Comparison of ENCODE assay signal across 1 cellular context in genomic region chrX:19343462-19344206, GRCh38.
TF ChIP-seq lines count a peak whose summit lies in the region.

Gene PDHA1 (plus strand): TSS chrX:19343927. CDS start chrX:19344038, 111 bp downstream.

TF ChIP-seq in HepG2, 621 proteins besides CTCF, POLR2A, EP300 and RAD21 (continued from another document and continues in another):
- TF ChIP-seq AHDC1 (CRISPR knock-in tag; IDR thresholded peaks at IDR 0.05; ENCODE audit: borderline replicate concordance) (peak; percentile 37; the same call in 1 of the 2 replicates), TERF1 (CRISPR knock-in tag; IDR thresholded peaks at IDR 0.05) (no peak), ARID3A (IDR thresholded peaks at IDR 0.05; ENCODE audit: low read depth, low read length) (no peak), ZSCAN5A (CRISPR knock-in tag; IDR thresholded peaks at IDR 0.05; ENCODE audit: borderline replicate concordance) (no peak), ZNF550 (CRISPR knock-in tag; IDR thresholded peaks at IDR 0.05; ENCODE audit: borderline replicate concordance) (no peak), ZBTB21 (CRISPR knock-in tag; IDR thresholded peaks at IDR 0.05) (0 out of 2 replicates have a peak, but pooled peaks have one; percentile 37), HCFC1 (IDR thresholded peaks at IDR 0.05; ENCODE audit: low read depth, low read length) (peak; percentile 46), ZNF709 (CRISPR knock-in tag; IDR thresholded peaks at IDR 0.05) (no peak), SKI (IDR thresholded peaks at IDR 0.05; ENCODE audit: partially characterized antibody) (no peak), ZNF75D (CRISPR knock-in tag; IDR thresholded peaks at IDR 0.05; ENCODE audit: borderline replicate concordance) (no peak), CBX2 (IDR thresholded peaks at IDR 0.05; ENCODE audit: low read depth, low read length) (no peak), CBX2 (CRISPR knock-in tag; IDR thresholded peaks at IDR 0.05; ENCODE audit: low read depth) (no peak), TFDP2 (CRISPR knock-in tag; IDR thresholded peaks at IDR 0.05) (peak; percentile 72), ZC3H4 (CRISPR knock-in tag; IDR thresholded peaks at IDR 0.05; ENCODE audit: borderline replicate concordance) (no peak), PITX1 (CRISPR knock-in tag; IDR thresholded peaks at IDR 0.05) (no peak), ZMYM2 (CRISPR knock-in tag; IDR thresholded peaks at IDR 0.05) (no peak), KAT2B (IDR thresholded peaks at IDR 0.05; ENCODE audit: borderline replicate concordance, low read depth, low read length) (no peak), ZNF615 (CRISPR knock-in tag; IDR thresholded peaks at IDR 0.05; ENCODE audit: borderline replicate concordance) (no peak), FOXP4 (CRISPR knock-in tag; IDR thresholded peaks at IDR 0.05) (no peak), DMAP1 (CRISPR knock-in tag; IDR thresholded peaks at IDR 0.05) (peak; percentile 65; the same call in 1 of the 2 replicates)
- TF ChIP-seq, protein P1, sequence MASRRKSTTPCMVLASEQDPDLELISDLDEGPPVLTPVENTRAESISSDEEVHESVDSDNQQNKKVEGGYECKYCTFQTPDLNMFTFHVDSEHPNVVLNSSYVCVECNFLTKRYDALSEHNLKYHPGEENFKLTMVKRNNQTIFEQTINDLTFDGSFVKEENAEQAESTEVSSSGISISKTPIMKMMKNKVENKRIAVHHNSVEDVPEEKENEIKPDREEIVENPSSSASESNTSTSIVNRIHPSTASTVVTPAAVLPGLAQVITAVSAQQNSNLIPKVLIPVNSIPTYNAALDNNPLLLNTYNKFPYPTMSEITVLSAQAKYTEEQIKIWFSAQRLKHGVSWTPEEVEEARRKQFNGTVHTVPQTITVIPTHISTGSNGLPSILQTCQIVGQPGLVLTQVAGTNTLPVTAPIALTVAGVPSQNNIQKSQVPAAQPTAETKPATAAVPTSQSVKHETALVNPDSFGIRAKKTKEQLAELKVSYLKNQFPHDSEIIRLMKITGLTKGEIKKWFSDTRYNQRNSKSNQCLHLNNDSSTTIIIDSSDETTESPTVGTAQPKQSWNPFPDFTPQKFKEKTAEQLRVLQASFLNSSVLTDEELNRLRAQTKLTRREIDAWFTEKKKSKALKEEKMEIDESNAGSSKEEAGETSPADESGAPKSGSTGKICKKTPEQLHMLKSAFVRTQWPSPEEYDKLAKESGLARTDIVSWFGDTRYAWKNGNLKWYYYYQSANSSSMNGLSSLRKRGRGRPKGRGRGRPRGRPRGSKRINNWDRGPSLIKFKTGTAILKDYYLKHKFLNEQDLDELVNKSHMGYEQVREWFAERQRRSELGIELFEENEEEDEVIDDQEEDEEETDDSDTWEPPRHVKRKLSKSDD (CRISPR knock-in tag; IDR thresholded peaks at IDR 0.05; ENCODE audit: low read depth), result no peak; the same call in 1 of the 2 replicates
- TF ChIP-seq, protein P2, sequence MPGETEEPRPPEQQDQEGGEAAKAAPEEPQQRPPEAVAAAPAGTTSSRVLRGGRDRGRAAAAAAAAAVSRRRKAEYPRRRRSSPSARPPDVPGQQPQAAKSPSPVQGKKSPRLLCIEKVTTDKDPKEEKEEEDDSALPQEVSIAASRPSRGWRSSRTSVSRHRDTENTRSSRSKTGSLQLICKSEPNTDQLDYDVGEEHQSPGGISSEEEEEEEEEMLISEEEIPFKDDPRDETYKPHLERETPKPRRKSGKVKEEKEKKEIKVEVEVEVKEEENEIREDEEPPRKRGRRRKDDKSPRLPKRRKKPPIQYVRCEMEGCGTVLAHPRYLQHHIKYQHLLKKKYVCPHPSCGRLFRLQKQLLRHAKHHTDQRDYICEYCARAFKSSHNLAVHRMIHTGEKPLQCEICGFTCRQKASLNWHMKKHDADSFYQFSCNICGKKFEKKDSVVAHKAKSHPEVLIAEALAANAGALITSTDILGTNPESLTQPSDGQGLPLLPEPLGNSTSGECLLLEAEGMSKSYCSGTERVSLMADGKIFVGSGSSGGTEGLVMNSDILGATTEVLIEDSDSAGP (CRISPR knock-in tag; IDR thresholded peaks at IDR 0.05; ENCODE audit: borderline replicate concordance), result no peak
- TF ChIP-seq, protein P3, sequence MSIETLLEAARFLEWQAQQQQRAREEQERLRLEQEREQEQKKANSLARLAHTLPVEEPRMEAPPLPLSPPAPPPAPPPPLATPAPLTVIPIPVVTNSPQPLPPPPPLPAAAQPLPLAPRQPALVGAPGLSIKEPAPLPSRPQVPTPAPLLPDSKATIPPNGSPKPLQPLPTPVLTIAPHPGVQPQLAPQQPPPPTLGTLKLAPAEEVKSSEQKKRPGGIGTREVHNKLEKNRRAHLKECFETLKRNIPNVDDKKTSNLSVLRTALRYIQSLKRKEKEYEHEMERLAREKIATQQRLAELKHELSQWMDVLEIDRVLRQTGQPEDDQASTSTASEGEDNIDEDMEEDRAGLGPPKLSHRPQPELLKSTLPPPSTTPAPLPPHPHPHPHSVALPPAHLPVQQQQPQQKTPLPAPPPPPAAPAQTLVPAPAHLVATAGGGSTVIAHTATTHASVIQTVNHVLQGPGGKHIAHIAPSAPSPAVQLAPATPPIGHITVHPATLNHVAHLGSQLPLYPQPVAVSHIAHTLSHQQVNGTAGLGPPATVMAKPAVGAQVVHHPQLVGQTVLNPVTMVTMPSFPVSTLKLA (IDR thresholded peaks at IDR 0.05), result 0 out of 2 replicates have a peak, but pooled peaks have one; percentile 16
- TF ChIP-seq, protein P4, sequence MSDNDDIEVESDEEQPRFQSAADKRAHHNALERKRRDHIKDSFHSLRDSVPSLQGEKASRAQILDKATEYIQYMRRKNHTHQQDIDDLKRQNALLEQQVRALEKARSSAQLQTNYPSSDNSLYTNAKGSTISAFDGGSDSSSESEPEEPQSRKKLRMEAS (IDR thresholded peaks at IDR 0.05), result peak; percentile 54
- TF ChIP-seq, protein P5, sequence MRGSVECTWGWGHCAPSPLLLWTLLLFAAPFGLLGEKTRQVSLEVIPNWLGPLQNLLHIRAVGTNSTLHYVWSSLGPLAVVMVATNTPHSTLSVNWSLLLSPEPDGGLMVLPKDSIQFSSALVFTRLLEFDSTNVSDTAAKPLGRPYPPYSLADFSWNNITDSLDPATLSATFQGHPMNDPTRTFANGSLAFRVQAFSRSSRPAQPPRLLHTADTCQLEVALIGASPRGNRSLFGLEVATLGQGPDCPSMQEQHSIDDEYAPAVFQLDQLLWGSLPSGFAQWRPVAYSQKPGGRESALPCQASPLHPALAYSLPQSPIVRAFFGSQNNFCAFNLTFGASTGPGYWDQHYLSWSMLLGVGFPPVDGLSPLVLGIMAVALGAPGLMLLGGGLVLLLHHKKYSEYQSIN (CRISPR knock-in tag; IDR thresholded peaks at IDR 0.05; ENCODE audit: borderline replicate concordance), result no peak
- TF ChIP-seq, protein P6, sequence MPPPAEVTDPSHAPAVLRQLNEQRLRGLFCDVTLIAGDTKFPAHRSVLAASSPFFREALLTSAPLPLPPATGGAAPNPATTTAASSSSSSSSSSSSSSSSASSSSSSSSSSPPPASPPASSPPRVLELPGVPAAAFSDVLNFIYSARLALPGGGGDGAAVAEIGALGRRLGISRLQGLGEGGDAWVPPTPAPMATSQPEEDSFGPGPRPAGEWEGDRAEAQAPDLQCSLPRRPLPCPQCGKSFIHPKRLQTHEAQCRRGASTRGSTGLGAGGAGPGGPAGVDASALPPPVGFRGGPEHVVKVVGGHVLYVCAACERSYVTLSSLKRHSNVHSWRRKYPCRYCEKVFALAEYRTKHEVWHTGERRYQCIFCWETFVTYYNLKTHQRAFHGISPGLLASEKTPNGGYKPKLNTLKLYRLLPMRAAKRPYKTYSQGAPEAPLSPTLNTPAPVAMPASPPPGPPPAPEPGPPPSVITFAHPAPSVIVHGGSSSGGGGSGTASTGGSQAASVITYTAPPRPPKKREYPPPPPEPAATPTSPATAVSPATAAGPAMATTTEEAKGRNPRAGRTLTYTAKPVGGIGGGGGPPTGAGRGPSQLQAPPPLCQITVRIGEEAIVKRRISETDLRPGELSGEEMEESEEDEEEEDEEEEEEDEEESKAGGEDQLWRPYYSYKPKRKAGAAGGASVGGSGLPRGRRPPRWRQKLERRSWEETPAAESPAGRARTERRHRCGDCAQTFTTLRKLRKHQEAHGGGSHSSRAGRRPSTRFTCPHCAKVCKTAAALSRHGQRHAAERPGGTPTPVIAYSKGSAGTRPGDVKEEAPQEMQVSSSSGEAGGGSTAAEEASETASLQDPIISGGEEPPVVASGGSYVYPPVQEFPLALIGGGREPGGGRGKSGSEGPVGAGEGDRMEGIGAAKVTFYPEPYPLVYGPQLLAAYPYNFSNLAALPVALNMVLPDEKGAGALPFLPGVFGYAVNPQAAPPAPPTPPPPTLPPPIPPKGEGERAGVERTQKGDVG (CRISPR knock-in tag; IDR thresholded peaks at IDR 0.05; ENCODE audit: borderline replicate concordance), result no peak
